In the genomic region with DNA sequence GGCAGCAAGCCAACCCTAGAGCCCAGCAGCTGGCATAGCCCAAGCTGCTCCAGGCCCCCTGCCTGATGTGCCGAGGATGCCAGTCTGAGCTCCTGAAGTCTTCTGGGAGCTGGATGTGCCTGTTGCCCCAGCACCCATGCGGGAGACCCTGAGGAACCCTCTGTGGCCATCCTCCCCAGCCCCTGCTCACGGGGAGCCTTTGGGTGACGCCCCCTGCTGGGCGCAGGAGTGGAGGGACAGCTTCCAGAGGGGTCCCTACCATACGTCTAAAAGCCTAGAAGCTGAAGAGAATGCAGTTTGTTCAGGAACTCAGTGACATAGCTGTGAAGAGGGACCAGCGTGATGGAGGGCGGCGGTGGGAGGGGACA, we compare ENCODE assay signal across 10 cellular contexts. TPM values are rescaled to one million over a fixed set of nuclear protein-coding genes. Genes with fewer than 3 reads are reported as not detected.
DNase-seq lines count a peak whose midpoint lies in the region; ATAC-seq and TF ChIP-seq lines count a peak whose summit lies in the region.
"Had no signal": no experiment of that assay in that cellular context is flagged by ENCODE, and none has a peak within 500 bp of the region (broad histone marks: within the 10 kb centered on the region; RNA-seq: fewer than 3 reads in every experiment).

No MANE protein-coding gene starts in this region.

- H3K27me3 ChIP-seq in GM06990 (replicated peaks; ENCODE audit: control insufficient read depth, insufficient read depth, low read length) (peaks cover under 1% of the 10 kb centered on the region; the same call in 1 of the 2 replicates), PC-3 (ENCODE audit: low read length) (no peaks in the 10 kb centered on the region), foreskin keratinocyte (peaks cover 23% of the 10 kb centered on the region)

- CTCF ChIA-PET in PC-3 (lab: Charles Lee): no interaction called here

- no peak overlapping the region for H3K4me2 ChIP-seq in PC-3 (ENCODE audit: low read length)

- ATAC-seq in PC-3: no peak
- no peak for ATAC-seq in foreskin keratinocyte
- no peak for ATAC-seq in GM21825 (IDR thresholded peaks at IDR 0.05; ENCODE audit: unreplicated experiment)
- ATAC-seq in HG03045 (IDR thresholded peaks at IDR 0.05; ENCODE audit: unreplicated experiment): no peak
- ATAC-seq: sciatic nerve had no signal

- BruUV-seq in PC-3 (replicated peaks; lab: Mats Ljungman, UMichigan): no TSS peak

- H3K27ac ChIP-seq in PC-3 (ENCODE audit: low read length): no peak overlapping the region
- H3K27ac ChIP-seq in foreskin keratinocyte: no peak overlapping the region

- H3K4me3 ChIP-seq in AG09309 (ENCODE audit: control insufficient read depth, low read depth, low read length): no peak overlapping the region
- no peak overlapping the region for H3K4me3 ChIP-seq in GM06990 (replicated peaks; ENCODE audit: low read depth, low read length)
- H3K4me3 ChIP-seq in PC-3 (ENCODE audit: low read length): no peak overlapping the region

- H2AFZ ChIP-seq in PC-3 (ENCODE audit: low read length): no peak overlapping the region

- no peaks in the 10 kb centered on the region for H4K20me1 ChIP-seq in PC-3 (ENCODE audit: low read length)

- DNase-seq in AG09309 (ENCODE audit: low read depth) (no peak), GM06990 (ENCODE audit: extremely low read depth, insufficient read length) (no peak), PC-3 (no peak), foreskin keratinocyte (no peak), NCI-H128 (lab: John Stamatoyannopoulos, UW; ENCODE audit: unreplicated experiment) (no peak), retina (no peak)
- DNase-seq: amniotic stem cell had no signal

- no peaks in the 10 kb centered on the region for H3K36me3 ChIP-seq in GM06990 (ENCODE audit: control insufficient read depth, insufficient read depth, low read length)
- H3K36me3 ChIP-seq in PC-3 (ENCODE audit: low read depth, low read length): no peaks in the 10 kb centered on the region

- H3F3A ChIP-seq in PC-3 (ENCODE audit: low read length, unreplicated experiment): no peaks in the 10 kb centered on the region

- H3K9me2 ChIP-seq in PC-3 (replicated peaks; ENCODE audit: low read length): no peaks in the 10 kb centered on the region

- peaks cover 11% of the 10 kb centered on the region for H3K4me1 ChIP-seq in PC-3 (ENCODE audit: insufficient read depth, low read length)
- no peaks in the 10 kb centered on the region for H3K4me1 ChIP-seq in foreskin keratinocyte

- H3K9ac ChIP-seq in PC-3 (ENCODE audit: low read length): no peak overlapping the region

- no peaks in the 10 kb centered on the region for H3K79me2 ChIP-seq in PC-3 (ENCODE audit: low read length)

- POLR2A ChIA-PET in PC-3 (lab: Charles Lee; ENCODE audit: unreplicated experiment): no interaction called here

- intact Hi-C loops in PC-3 (cut with micrococcal nuclease): no loop called here

- no peaks in the 10 kb centered on the region for H3K9me3 ChIP-seq in PC-3 (ENCODE audit: low read length)

- TF ChIP-seq CTCF in AG09309 (IDR thresholded peaks at IDR 0.05; ENCODE audit: control insufficient read depth, insufficient read depth, low read depth, low read length, missing control alignments): peak; percentile 23
- peak; percentile 47 for TF ChIP-seq CTCF in GM06990 (IDR thresholded peaks at IDR 0.05; ENCODE audit: insufficient read depth, low read length, poor library complexity, severe bottlenecking)
- TF ChIP-seq CTCF in PC-3 (conservative IDR thresholded peaks at IDR 0.05; ENCODE audit: low read depth, low read length): peak; percentile 45
- TF ChIP-seq CTCF in foreskin keratinocyte (conservative IDR thresholded peaks at IDR 0.05): peak; percentile 33

RNA-seq across cellular contexts. Expression of a gene that starts 33.1 kb away (rescaled TPM):
- total RNA-seq in PC-3 (2014; rRNA removed): 7.2 and 9.6 TPM in 2 replicates
- total RNA-seq in foreskin keratinocyte: 3.1 and 4.7 TPM in 2 replicates
- 2.0 and 2.3 TPM in 2 replicates for polyA plus RNA-seq in foreskin keratinocyte
